4 cellular contexts compared by ENCODE assay signal in the genomic region with DNA sequence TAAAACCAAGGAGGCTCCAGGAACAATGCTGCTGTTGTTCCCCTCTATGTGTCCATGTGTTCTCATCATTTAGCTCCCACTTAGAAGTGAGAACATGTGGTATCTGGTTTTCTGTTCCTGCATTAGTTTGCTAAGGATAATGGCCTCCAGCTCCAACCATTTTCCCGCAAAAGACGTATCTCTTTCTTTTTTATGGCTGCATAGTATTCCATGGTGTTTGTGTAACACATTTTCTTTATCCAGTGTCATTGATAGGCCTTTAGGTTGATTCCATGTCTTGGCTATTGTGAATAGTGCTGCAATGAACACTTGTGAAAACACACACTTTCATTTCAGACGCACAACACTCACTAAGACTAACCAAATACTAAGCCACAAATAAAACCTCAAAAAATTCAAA. TPM values are rescaled to one million over a fixed set of nuclear protein-coding genes. Genes with fewer than 3 reads are reported as not detected.
"Had no signal": no experiment of that assay in that cellular context is flagged by ENCODE, and none has a peak within 500 bp of the region (broad histone marks: within the 10 kb centered on the region; RNA-seq: fewer than 3 reads in every experiment).

No MANE protein-coding gene starts in this region.

RNA-seq across cellular contexts. Expression of gene PRSS50, which starts 21.9 kb away (rescaled TPM):
- total RNA-seq: LHCN-M2, M059J, MCF 10A, NCI-H460 had no signal

RNA-seq across cellular contexts. Expression of gene TMIE, which starts 38.4 kb away (rescaled TPM):
- total RNA-seq: LHCN-M2 had no signal
